Comparison of ENCODE assay signal across 18 cellular contexts in the genomic region with DNA sequence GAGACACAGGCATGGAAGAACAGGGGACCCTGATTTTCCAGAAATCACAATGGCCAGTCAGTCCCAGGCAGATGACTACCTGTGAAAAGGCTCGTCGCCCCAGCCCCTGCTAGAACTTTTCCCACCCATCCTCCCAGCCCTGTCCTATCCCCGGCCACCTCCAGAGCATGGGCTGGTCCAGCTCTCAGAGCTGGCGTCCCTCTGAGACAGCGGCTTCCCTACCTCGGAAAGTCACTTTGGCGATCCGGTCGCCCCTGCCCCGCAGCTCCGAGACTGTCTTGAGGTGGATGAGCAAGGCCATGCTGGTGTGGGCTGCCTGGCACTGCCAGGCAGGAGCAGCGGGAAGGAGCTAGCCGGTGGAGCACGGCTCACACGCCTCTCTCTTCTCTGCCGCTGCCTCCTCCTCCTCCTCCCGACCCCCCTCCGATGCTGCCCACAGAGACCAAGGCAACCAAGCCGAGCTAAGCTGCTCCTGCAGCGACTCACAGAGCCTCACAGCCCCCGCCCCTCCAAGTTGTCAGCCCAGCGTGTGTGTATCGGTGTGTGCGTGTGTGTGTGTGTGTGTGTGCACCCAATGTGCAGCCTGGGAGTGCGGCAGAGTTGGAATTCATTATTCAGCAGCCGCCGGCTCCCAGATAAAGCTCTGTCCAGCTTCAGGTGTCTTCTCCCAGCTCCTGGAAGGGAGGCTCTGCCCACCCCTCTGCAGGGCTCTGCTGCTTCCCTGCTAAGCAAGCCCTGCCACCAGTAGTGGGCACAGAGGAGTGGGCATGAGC.
DNase-seq lines count a peak whose midpoint lies in the region; ATAC-seq and TF ChIP-seq lines count a peak whose summit lies in the region.
"Had no signal": no experiment of that assay in that cellular context is flagged by ENCODE, and none has a peak within 500 bp of the region (broad histone marks: within the 10 kb centered on the region; RNA-seq: fewer than 3 reads in every experiment).

No MANE protein-coding gene starts in this region.

- no peaks in the 10 kb centered on the region for H3K79me2 ChIP-seq in osteoblast (ENCODE audit: insufficient read depth, low read length)

- H3K9ac ChIP-seq in ES-I3 (ENCODE audit: low read depth, low read length) = peak overlapping the region; percentile 22; the same call in 1 of the 2 replicates

- no peak overlapping the region for H3K4me2 ChIP-seq in osteoblast (ENCODE audit: insufficient read depth, low read length)

- TF ChIP-seq RAD21 in Ishikawa (IDR thresholded peaks at IDR 0.05; ENCODE audit: low read depth) = no peak

- peaks cover 14% of the 10 kb centered on the region for H3K27me3 ChIP-seq in ectodermal cell (ENCODE audit: control insufficient read depth, insufficient read depth, low read length, poor library complexity, severe bottlenecking)
- H3K27me3 ChIP-seq in osteoblast (ENCODE audit: insufficient read depth, low read length) = peaks cover 65% of the 10 kb centered on the region
- H3K27me3 ChIP-seq: body of pancreas, vagina had no signal

- no peaks in the 10 kb centered on the region for H3K9me3 ChIP-seq in ES-I3 (ENCODE audit: control insufficient read depth, insufficient read depth, low read length)
- no peaks in the 10 kb centered on the region for H3K9me3 ChIP-seq in ectodermal cell (ENCODE audit: control insufficient read depth, low read length)
- H3K9me3 ChIP-seq in osteoblast (ENCODE audit: low read depth, low read length) = no peaks in the 10 kb centered on the region
- H3K9me3 ChIP-seq: body of pancreas, vagina had no signal

- ATAC-seq in HG03354 (IDR thresholded peaks at IDR 0.05; ENCODE audit: poor library complexity, severe bottlenecking, unreplicated experiment) (no peak), GM21515 (IDR thresholded peaks at IDR 0.05; ENCODE audit: unreplicated experiment) (no peak), GM19452 (IDR thresholded peaks at IDR 0.05; ENCODE audit: unreplicated experiment) (no peak)
- ATAC-seq: activated CD8-positive, alpha-beta T cell treated with anti-CD3 and anti-CD28 coated beads for 36 hours; activated T-helper 17 cell treated with anti-CD3 and anti-CD28 coated beads, Interleukin-2, amount 50 U/mL, for 72 hours; body of pancreas; stimulated activated naive B cell treated with anti-CD40 and anti-IgM and Interleukin-4, amounts not matched to agents 10 μg/mL and 1 μg/mL and 100 μg/mL, for 72 hours had no signal

- no peak for TF ChIP-seq EP300 in Ishikawa (IDR thresholded peaks at IDR 0.05; ENCODE audit: borderline replicate concordance)

- H3K4me1 ChIP-seq in ES-I3 (ENCODE audit: insufficient read depth, low read length) = peaks cover 3% of the 10 kb centered on the region; the same call in 1 of the 2 replicates
- peaks cover 29% of the 10 kb centered on the region for H3K4me1 ChIP-seq in ectodermal cell (ENCODE audit: control insufficient read depth, insufficient read depth, low read length)
- H3K4me1 ChIP-seq in osteoblast (ENCODE audit: insufficient read depth, low read length) = peaks cover 12% of the 10 kb centered on the region

- H3K27ac ChIP-seq in ectodermal cell (ENCODE audit: insufficient read depth, low read depth, low read length, poor library complexity, severe bottlenecking) (no peak overlapping the region), osteoblast (ENCODE audit: low read depth, low read length) (no peak overlapping the region)
- H3K27ac ChIP-seq: body of pancreas, C4-2B, vagina had no signal

- peak; percentile 67 for DNase-seq in osteoblast (ENCODE audit: insufficient read length, low spot score, missing footprints)
- DNase-seq: activated CD8-positive, alpha-beta T cell treated with anti-CD3 and anti-CD28 coated beads for 36 hours; body of pancreas; effector memory CD4-positive, alpha-beta T cell; mammary epithelial cell; NCI-H1436 treated with DMSO at 0.1 percent for 48 hours; NCI-H510A treated with DMSO at 0.1 percent for 48 hours; OCI-M1; stimulated activated naive B cell treated with anti-CD40 and anti-IgM and Interleukin-4, amounts not matched to agents 10 μg/mL and 1 μg/mL and 100 μg/mL, for 72 hours had no signal

- no peaks in the 10 kb centered on the region for H3K36me3 ChIP-seq in ES-I3 (ENCODE audit: insufficient read depth, low read length)
- H3K36me3 ChIP-seq in ectodermal cell (ENCODE audit: control insufficient read depth, insufficient read depth, low read length) = no peaks in the 10 kb centered on the region
- H3K36me3 ChIP-seq in osteoblast (ENCODE audit: insufficient read depth, low read length) = no peaks in the 10 kb centered on the region
- H3K36me3 ChIP-seq: vagina had no signal

- no peaks in the 10 kb centered on the region for H4K20me1 ChIP-seq in osteoblast (ENCODE audit: insufficient read depth, low read length)

- WGBS in ectodermal cell, 2 experiments = 29 to 30% methylated on average over 27 of the region's 27 CpGs

- H3K4me3 ChIP-seq in ectodermal cell (ENCODE audit: insufficient read depth, low read depth, low read length) (peak overlapping the region; percentile 9), osteoblast (ENCODE audit: insufficient read depth, low read length) (no peak overlapping the region)
- H3K4me3 ChIP-seq: body of pancreas, vagina had no signal

- no peak overlapping the region for H2AFZ ChIP-seq in osteoblast (ENCODE audit: low read length)

- no peak for TF ChIP-seq CTCF in osteoblast (IDR thresholded peaks at IDR 0.05; ENCODE audit: extremely low read depth, low read depth, low read length)

TF ChIP-seq in Ishikawa, 13 proteins besides CTCF, POLR2A, EP300 and RAD21:
- TF ChIP-seq, protein P1, sequence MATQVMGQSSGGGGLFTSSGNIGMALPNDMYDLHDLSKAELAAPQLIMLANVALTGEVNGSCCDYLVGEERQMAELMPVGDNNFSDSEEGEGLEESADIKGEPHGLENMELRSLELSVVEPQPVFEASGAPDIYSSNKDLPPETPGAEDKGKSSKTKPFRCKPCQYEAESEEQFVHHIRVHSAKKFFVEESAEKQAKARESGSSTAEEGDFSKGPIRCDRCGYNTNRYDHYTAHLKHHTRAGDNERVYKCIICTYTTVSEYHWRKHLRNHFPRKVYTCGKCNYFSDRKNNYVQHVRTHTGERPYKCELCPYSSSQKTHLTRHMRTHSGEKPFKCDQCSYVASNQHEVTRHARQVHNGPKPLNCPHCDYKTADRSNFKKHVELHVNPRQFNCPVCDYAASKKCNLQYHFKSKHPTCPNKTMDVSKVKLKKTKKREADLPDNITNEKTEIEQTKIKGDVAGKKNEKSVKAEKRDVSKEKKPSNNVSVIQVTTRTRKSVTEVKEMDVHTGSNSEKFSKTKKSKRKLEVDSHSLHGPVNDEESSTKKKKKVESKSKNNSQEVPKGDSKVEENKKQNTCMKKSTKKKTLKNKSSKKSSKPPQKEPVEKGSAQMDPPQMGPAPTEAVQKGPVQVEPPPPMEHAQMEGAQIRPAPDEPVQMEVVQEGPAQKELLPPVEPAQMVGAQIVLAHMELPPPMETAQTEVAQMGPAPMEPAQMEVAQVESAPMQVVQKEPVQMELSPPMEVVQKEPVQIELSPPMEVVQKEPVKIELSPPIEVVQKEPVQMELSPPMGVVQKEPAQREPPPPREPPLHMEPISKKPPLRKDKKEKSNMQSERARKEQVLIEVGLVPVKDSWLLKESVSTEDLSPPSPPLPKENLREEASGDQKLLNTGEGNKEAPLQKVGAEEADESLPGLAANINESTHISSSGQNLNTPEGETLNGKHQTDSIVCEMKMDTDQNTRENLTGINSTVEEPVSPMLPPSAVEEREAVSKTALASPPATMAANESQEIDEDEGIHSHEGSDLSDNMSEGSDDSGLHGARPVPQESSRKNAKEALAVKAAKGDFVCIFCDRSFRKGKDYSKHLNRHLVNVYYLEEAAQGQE (IDR thresholded peaks at IDR 0.05; ENCODE audit: low read depth) = 0 out of 2 replicates have a peak, but pooled peaks have one; percentile 24
- no peak for TF ChIP-seq TEAD4 (IDR thresholded peaks at IDR 0.05)
- TF ChIP-seq, protein P2, sequence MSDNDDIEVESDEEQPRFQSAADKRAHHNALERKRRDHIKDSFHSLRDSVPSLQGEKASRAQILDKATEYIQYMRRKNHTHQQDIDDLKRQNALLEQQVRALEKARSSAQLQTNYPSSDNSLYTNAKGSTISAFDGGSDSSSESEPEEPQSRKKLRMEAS (IDR thresholded peaks at IDR 0.05) = no peak
- no peak for TF ChIP-seq NFIC (IDR thresholded peaks at IDR 0.05)
